In genomic region chr5:125408582-125409069, GRCh38 we compare ENCODE assay signal across 8 cellular contexts.
A peak's percentile ranks its signal among the peaks of the same experiment; 100 is the strongest.
DNase-seq lines count a peak whose midpoint lies in the region; ATAC-seq and TF ChIP-seq lines count a peak whose summit lies in the region.
"Had no signal": no experiment of that assay in that cellular context is flagged by ENCODE, and none has a peak within 500 bp of the region (broad histone marks: within the 10 kb centered on the region; RNA-seq: fewer than 3 reads in every experiment).

No MANE protein-coding gene starts in this region.

- H3K9ac ChIP-seq in endodermal cell (ENCODE audit: extremely low read depth, low read length, poor library complexity, severe bottlenecking), result no peak overlapping the region

- no peaks in the 10 kb centered on the region for H3K36me3 ChIP-seq in endodermal cell (ENCODE audit: control insufficient read depth, insufficient read depth, low read length)

- H3K4me3 Mint-ChIP-seq in endodermal cell, result no peak overlapping the region
- H3K4me3 Mint-ChIP-seq in activated CD4-positive, alpha-beta T cell treated with anti-CD3 and anti-CD28 coated beads, Interleukin-2, amount 10 ng/mL, durations not matched to agents 24 days and 14 days, result no peak overlapping the region

- peaks cover 23% of the 10 kb centered on the region for H3K9me3 ChIP-seq in endodermal cell (ENCODE audit: control insufficient read depth, low read length)

- 90 to 100% methylated on average over 1 of the region's 1 CpG for WGBS in endodermal cell (ENCODE audit: insufficient coverage in 1 of 2, insufficient read length in 1 of 2), 2 experiments

- no peak for TF ChIP-seq CTCF in endodermal cell (conservative IDR thresholded peaks at IDR 0.05)

- H3K36me3 Mint-ChIP-seq in endodermal cell (ENCODE audit: low read depth), result no peaks in the 10 kb centered on the region
- no peaks in the 10 kb centered on the region for H3K36me3 Mint-ChIP-seq in activated CD4-positive, alpha-beta T cell treated with anti-CD3 and anti-CD28 coated beads, Interleukin-2, amount 10 ng/mL, durations not matched to agents 24 days and 14 days (ENCODE audit: low read depth)

- DNase-seq in GOT3 (lab: John Stamatoyannopoulos, UW) (peak; percentile 23), NCI-H2029 (lab: John Stamatoyannopoulos, UW) (peak; percentile 24), endodermal cell (no peak), renal cortical epithelial cell (ENCODE audit: low read depth) (peak; percentile 100), NCI-H1048 (lab: John Stamatoyannopoulos, UW) (no peak)
- no peak for DNase-seq in activated CD4-positive, alpha-beta T cell treated with anti-CD3 and anti-CD28 coated beads, Interleukin-2, amount 10 ng/mL, durations not matched to agents 24 days and 14 days

- peaks cover 41% of the 10 kb centered on the region for H3K27me3 ChIP-seq in endodermal cell (ENCODE audit: control insufficient read depth, insufficient read depth, low read length, poor library complexity, severe bottlenecking)

- H3K4me1 Mint-ChIP-seq in endodermal cell, result peaks cover 51% of the 10 kb centered on the region
- no peaks in the 10 kb centered on the region for H3K4me1 Mint-ChIP-seq in activated CD4-positive, alpha-beta T cell treated with anti-CD3 and anti-CD28 coated beads, Interleukin-2, amount 10 ng/mL, durations not matched to agents 24 days and 14 days

- peaks cover 16% of the 10 kb centered on the region for H3K4me1 ChIP-seq in endodermal cell (ENCODE audit: control insufficient read depth, insufficient read depth, low read length)

- intact Hi-C loops in activated CD4-positive, alpha-beta T cell treated with anti-CD3 and anti-CD28 coated beads, Interleukin-2, amount 10 ng/mL, durations not matched to agents 24 days and 14 days (cut with micrococcal nuclease), result no loop called here

- H3K27ac ChIP-seq in endodermal cell (ENCODE audit: low read depth, low read length), result peak overlapping the region; percentile 98

- no peak overlapping the region for H3K27ac Mint-ChIP-seq in endodermal cell
- H3K27ac Mint-ChIP-seq in activated CD4-positive, alpha-beta T cell treated with anti-CD3 and anti-CD28 coated beads, Interleukin-2, amount 10 ng/mL, durations not matched to agents 24 days and 14 days, result no peak overlapping the region

- peak; percentile 48 for ATAC-seq in GM18505 (IDR thresholded peaks at IDR 0.05; ENCODE audit: unreplicated experiment)

- no peak for TF ChIP-seq POLR2A in GM18505 (IDR thresholded peaks at IDR 0.05; ENCODE audit: borderline replicate concordance, extremely low read depth, insufficient read depth, insufficient read length)

- peaks cover 32% of the 10 kb centered on the region for H3K27me3 Mint-ChIP-seq in endodermal cell (ENCODE audit: insufficient read depth)
- H3K27me3 Mint-ChIP-seq in activated CD4-positive, alpha-beta T cell treated with anti-CD3 and anti-CD28 coated beads, Interleukin-2, amount 10 ng/mL, durations not matched to agents 24 days and 14 days, result no peaks in the 10 kb centered on the region

- H3K4me3 ChIP-seq in endodermal cell (ENCODE audit: low read length), result no peak overlapping the region
- H3K4me3 ChIP-seq: skin epidermis had no signal

- peaks cover 4% of the 10 kb centered on the region for H3K9me3 Mint-ChIP-seq in endodermal cell
- no peaks in the 10 kb centered on the region for H3K9me3 Mint-ChIP-seq in activated CD4-positive, alpha-beta T cell treated with anti-CD3 and anti-CD28 coated beads, Interleukin-2, amount 10 ng/mL, durations not matched to agents 24 days and 14 days

Comparison
In these comparisons a context has a peak if more than half of its experiments do, and no peak if none do; other contexts are left out.
1. DNase-seq: peak in GOT3 (single experiment), NCI-H2029 (single experiment) and renal cortical epithelial cell (single experiment); none in endodermal cell (single experiment), NCI-H1048 (single experiment) and activated CD4-positive, alpha-beta T cell treated with anti-CD3 and anti-CD28 coated beads, Interleukin-2, amount 10 ng/mL, durations not matched to agents 24 days and 14 days (single experiment).